In genomic region chr3:139803294-139803693, GRCh38 we compare ENCODE assay signal across 34 cellular contexts.
"Had no signal": no experiment of that assay in that cellular context is flagged by ENCODE, and none has a peak within 500 bp of the region (broad histone marks: within the 10 kb centered on the region; RNA-seq: fewer than 3 reads in every experiment).

No MANE protein-coding gene starts in this region.

- H3K4me2 ChIP-seq: KMS-11 had no signal

- H3K27ac ChIP-seq: KMS-11 had no signal

- H3K9me3 ChIP-seq: MG63 had no signal

- H3K4me3 ChIP-seq: MG63 had no signal

- H3K36me3 ChIP-seq: MG63 had no signal

- H3K27me3 ChIP-seq: MG63 had no signal

- DNase-seq: Karpas-422, Kasumi-1, MG63, MM.1S, MV-4-11, NCI-H1048, NCI-H1092, NCI-H1092 treated with DMSO at 0.1 percent for 48 hours, NCI-H1105, NCI-H1105 treated with DMSO at 0.1 percent for 48 hours, NCI-H1417, NCI-H1417 treated with DMSO at 0.1 percent for 48 hours, NCI-H1436, NCI-H1436 treated with DMSO at 0.1 percent for 48 hours, NCI-H146, NCI-H1694, NCI-H1694 treated with DMSO at 0.1 percent for 48 hours, NCI-H187, NCI-H187 treated with DMSO at 0.1 percent for 48 hours, NCI-H1930, NCI-H2029, NCI-H2029 treated with DMSO at 0.1 percent for 48 hours, NCI-H2081, NCI-H2081 treated with DMSO at 0.1 percent for 48 hours, NCI-H2107, NCI-H2171, NCI-H2171 treated with DMSO at 0.1 percent for 48 hours, NCI-H2227 treated with DMSO at 0.1 percent for 48 hours, NCI-H226, NCI-H345, NCI-H446, NCI-H446 treated with DMSO at 0.1 percent for 48 hours, NCI-H510A had no signal

- H3K9ac ChIP-seq: KMS-11 had no signal
